Comparison of ENCODE assay signal across 19 cellular contexts in genomic region chr22:24417200-24417599, GRCh38. TPM values are rescaled to one million over a fixed set of nuclear protein-coding genes. Genes with fewer than 3 reads are reported as not detected.
DNase-seq lines count a peak whose midpoint lies in the region; ATAC-seq and TF ChIP-seq lines count a peak whose summit lies in the region.
"Had no signal": no experiment of that assay in that cellular context is flagged by ENCODE, and none has a peak within 500 bp of the region (broad histone marks: within the 10 kb centered on the region; RNA-seq: fewer than 3 reads in every experiment).

No MANE protein-coding gene starts in this region.

- H3F3A ChIP-seq in neural progenitor cell (ENCODE audit: low read depth), result no peaks in the 10 kb centered on the region

- H3K27me3 Mint-ChIP-seq in activated B cell treated with CpG ODN at 0.5 μM for 24 hours, result no peaks in the 10 kb centered on the region
- peaks cover 8% of the 10 kb centered on the region for H3K27me3 Mint-ChIP-seq in neural progenitor cell (ENCODE audit: insufficient read depth, low read depth)
- H3K27me3 Mint-ChIP-seq in stimulated activated naive B cell treated with anti-CD40 and anti-IgM and Interleukin-4, amounts not matched to agents 10 μg/mL and 1 μg/mL and 100 μg/mL, for 72 hours, result no peaks in the 10 kb centered on the region
- no peaks in the 10 kb centered on the region for H3K27me3 Mint-ChIP-seq in MCF 10A (ENCODE audit: insufficient read depth, unreplicated experiment)
- H3K27me3 Mint-ChIP-seq: B cell; CD4-positive, CD25-positive, alpha-beta regulatory T cell had no signal

- H3K9me3 ChIP-seq in neural progenitor cell (ENCODE audit: low read depth), result no peaks in the 10 kb centered on the region
- no peaks in the 10 kb centered on the region for H3K9me3 ChIP-seq in stomach
- H3K9me3 ChIP-seq: A549 had no signal

- H3K9me3 Mint-ChIP-seq in activated B cell treated with CpG ODN at 0.5 μM for 24 hours (no peaks in the 10 kb centered on the region), neural progenitor cell (no peaks in the 10 kb centered on the region), MCF 10A (ENCODE audit: unreplicated experiment) (no peaks in the 10 kb centered on the region)
- no peaks in the 10 kb centered on the region for H3K9me3 Mint-ChIP-seq in stimulated activated naive B cell treated with anti-CD40 and anti-IgM and Interleukin-4, amounts not matched to agents 10 μg/mL and 1 μg/mL and 100 μg/mL, for 72 hours

- 86 to 93% (median 92%) methylated on average over 6 to 7 of the region's 7 CpGs for WGBS in stomach, 5 donors

- H3K4me2 ChIP-seq in neural progenitor cell, result no peak overlapping the region
- H3K4me2 ChIP-seq: A549 had no signal

- no peaks in the 10 kb centered on the region for H4K20me1 ChIP-seq in neural progenitor cell (ENCODE audit: low read depth)

- ATAC-seq in left ventricle myocardium superior (no peak), activated B cell treated with CpG ODN at 0.5 μM for 24 hours (ENCODE audit: low read depth) (peak; percentile 18)
- ATAC-seq in stimulated activated naive B cell treated with anti-CD40 and anti-IgM and Interleukin-4, amounts not matched to agents 10 μg/mL and 1 μg/mL and 100 μg/mL, for 72 hours (replicated peaks), result peak; percentile 69 to 74
- ATAC-seq: A549, Panc1 had no signal

- no peak for TF ChIP-seq CTCF in activated B cell treated with CpG ODN at 0.5 μM for 24 hours (IDR thresholded peaks at IDR 0.05)
- TF ChIP-seq CTCF in neural progenitor cell (IDR thresholded peaks at IDR 0.05), result no peak
- TF ChIP-seq CTCF in MCF 10A (IDR thresholded peaks at IDR 0.05; ENCODE audit: unreplicated experiment), result no peak
- TF ChIP-seq CTCF in stomach (IDR thresholded peaks at IDR 0.05), result no peak

- no peak overlapping the region for H3K9ac ChIP-seq in neural progenitor cell

- H3K4me3 ChIP-seq in neural progenitor cell, result no peak overlapping the region
- H3K4me3 ChIP-seq in stomach, result no peak overlapping the region
- H3K4me3 ChIP-seq: A549 had no signal

- H3K27ac Mint-ChIP-seq in activated B cell treated with CpG ODN at 0.5 μM for 24 hours (peak overlapping the region; percentile 24), neural progenitor cell (no peak overlapping the region), MCF 10A (ENCODE audit: low read depth, unreplicated experiment) (no peak overlapping the region)
- H3K27ac Mint-ChIP-seq in stimulated activated naive B cell treated with anti-CD40 and anti-IgM and Interleukin-4, amounts not matched to agents 10 μg/mL and 1 μg/mL and 100 μg/mL, for 72 hours, result peak overlapping the region; percentile 38
- H3K27ac Mint-ChIP-seq: B cell; CD4-positive, CD25-positive, alpha-beta regulatory T cell had no signal

- TF ChIP-seq EP300 in stomach (IDR thresholded peaks at IDR 0.05), result no peak

- TF ChIP-seq POLR2A in stomach (IDR thresholded peaks at IDR 0.05), result no peak

- no peaks in the 10 kb centered on the region for H3K79me2 ChIP-seq in neural progenitor cell (ENCODE audit: low read depth)

- H3K4me1 ChIP-seq in neural progenitor cell (peaks cover 22% of the 10 kb centered on the region), stomach (peaks cover 7 to 21% (median 16%) of the 10 kb centered on the region in 4 donors)
- H3K4me1 ChIP-seq: A549 had no signal

- CTCF ChIA-PET in activated B cell treated with CpG ODN at 0.5 μM for 24 hours (lab: Charles Lee), result no interaction called here
- CTCF ChIA-PET in MCF 10A (lab: Yijun Ruan, JAX), result interaction anchor here (0.8 to 1.7 kb wide), 3 partner anchors 8 to 105 kb away, joined by 3 to 11 read pairs (median 4); no protein-coding TSS in a partner anchor

- intact Hi-C loops in left ventricle myocardium superior (cut with micrococcal nuclease) (no loop called here), cardiac septum (cut with DNase I) (no loop called here), activated B cell treated with CpG ODN at 0.5 μM for 24 hours (cut with micrococcal nuclease) (no loop called here), MCF 10A (cut with micrococcal nuclease) (no loop called here), stomach (cut with DNase I; ENCODE audit: low total_unique reads) (no loop called here)

- H3K27me3 ChIP-seq in neural progenitor cell (no peaks in the 10 kb centered on the region), stomach (no peaks in the 10 kb centered on the region)

- H3K4me3 Mint-ChIP-seq in activated B cell treated with CpG ODN at 0.5 μM for 24 hours (no peak overlapping the region), neural progenitor cell (no peak overlapping the region), MCF 10A (ENCODE audit: unreplicated experiment) (no peak overlapping the region)
- H3K4me3 Mint-ChIP-seq in stimulated activated naive B cell treated with anti-CD40 and anti-IgM and Interleukin-4, amounts not matched to agents 10 μg/mL and 1 μg/mL and 100 μg/mL, for 72 hours, result no peak overlapping the region
- H3K4me3 Mint-ChIP-seq: B cell; CD4-positive, CD25-positive, alpha-beta regulatory T cell had no signal

- H3K36me3 Mint-ChIP-seq in activated B cell treated with CpG ODN at 0.5 μM for 24 hours (ENCODE audit: low read depth), result peaks cover 42% of the 10 kb centered on the region
- H3K36me3 Mint-ChIP-seq in neural progenitor cell, result no peaks in the 10 kb centered on the region
- peaks cover 18 to 30% of the 10 kb centered on the region in 2 donors for H3K36me3 Mint-ChIP-seq in stimulated activated naive B cell treated with anti-CD40 and anti-IgM and Interleukin-4, amounts not matched to agents 10 μg/mL and 1 μg/mL and 100 μg/mL, for 72 hours
- peaks cover 35% of the 10 kb centered on the region for H3K36me3 Mint-ChIP-seq in MCF 10A (ENCODE audit: insufficient read depth, unreplicated experiment)

- no TSS peak for BruUV-seq in MCF 10A (replicated peaks; lab: Mats Ljungman, UMichigan)

- H3K36me3 ChIP-seq in neural progenitor cell, result no peaks in the 10 kb centered on the region
- H3K36me3 ChIP-seq in stomach, result peaks cover 41 to 64% (median 62%) of the 10 kb centered on the region in 4 donors

- peak; percentile 11 for DNase-seq in left ventricle myocardium superior
- DNase-seq in cardiac septum (ENCODE audit: low spot score), result no peak
- DNase-seq in activated B cell treated with CpG ODN at 0.5 μM for 24 hours, result no peak
- DNase-seq in neural progenitor cell (ENCODE audit: low spot score), result no peak
- DNase-seq in stimulated activated naive B cell treated with anti-CD40 and anti-IgM and Interleukin-4, amounts not matched to agents 10 μg/mL and 1 μg/mL and 100 μg/mL, for 72 hours, result no peak
- no peak for DNase-seq in MCF 10A (ENCODE audit: unreplicated experiment)
- DNase-seq in stomach, result no peak
- DNase-seq in HT-29 (ENCODE audit: low spot score), result no peak
- DNase-seq: CD4-positive, CD25-positive, alpha-beta regulatory T cell; GOT3; NCI-H1105; NCI-H146; NCI-H2029 treated with DMSO at 0.1 percent for 48 hours; NCI-H226; NCI-H510A treated with DMSO at 0.1 percent for 48 hours; NCI-H774 had no signal

- POLR2A ChIA-PET in activated B cell treated with CpG ODN at 0.5 μM for 24 hours (lab: Charles Lee) (no interaction called here), MCF 10A (lab: Yijun Ruan, JAX) (interaction anchor here (0.6 to 1.5 kb wide), 2 partner anchors 14 to 209 kb away, joined by 3 read pairs; no protein-coding TSS in a partner anchor)

- H3K27ac ChIP-seq in neural progenitor cell, result peak overlapping the region; percentile 50
- H3K27ac ChIP-seq in stomach, result no peak overlapping the region
- H3K27ac ChIP-seq: A549 had no signal

- H2AFZ ChIP-seq in neural progenitor cell (replicated peaks), result no peak overlapping the region

- peaks cover 6% of the 10 kb centered on the region for H3K4me1 Mint-ChIP-seq in activated B cell treated with CpG ODN at 0.5 μM for 24 hours
- H3K4me1 Mint-ChIP-seq in neural progenitor cell, result peaks cover 8% of the 10 kb centered on the region
- H3K4me1 Mint-ChIP-seq in stimulated activated naive B cell treated with anti-CD40 and anti-IgM and Interleukin-4, amounts not matched to agents 10 μg/mL and 1 μg/mL and 100 μg/mL, for 72 hours, result peaks cover 15 to 28% of the 10 kb centered on the region in 2 donors
- peaks cover 1% of the 10 kb centered on the region for H3K4me1 Mint-ChIP-seq in MCF 10A (ENCODE audit: insufficient read depth, unreplicated experiment)

RNA-seq across cellular contexts. Expression of gene ADORA2A, which starts 10.2 kb away (rescaled TPM):
- 4.1 TPM for total RNA-seq in left ventricle myocardium superior
- 5.3 TPM for total RNA-seq in cardiac septum
- total RNA-seq in activated B cell treated with CpG ODN at 0.5 μM for 24 hours, result 35.7 and 35.8 TPM in 2 replicates
- total RNA-seq in neural progenitor cell (ENCODE audit: low replicate concordance), result 0.51 and 5.8 TPM in 2 replicates
- 0.96 and 1.4 TPM in 2 replicates for total RNA-seq in MCF 10A (2022)
- 1 to 10 TPM in 3 of 5 donors, under 1 TPM in 1, not detected in 1; 0.58 to 7.1 (median 3.1) TPM for total RNA-seq in stomach
- 1 to 10 TPM; 1.4 to 2.9 (median 1.6) TPM for polyA plus RNA-seq in stomach
- total RNA-seq in HT-29 (2014; rRNA removed; shearing (Covaris generic)), result 0.36 and 0.44 TPM in 2 replicates

Comparison
In these comparisons a context has a peak if more than half of its experiments do, and no peak if none do; other contexts are left out.
1. H3K27ac Mint-ChIP-seq: peak in activated B cell treated with CpG ODN at 0.5 μM for 24 hours (single experiment) and stimulated activated naive B cell treated with anti-CD40 and anti-IgM and Interleukin-4, amounts not matched to agents 10 μg/mL and 1 μg/mL and 100 μg/mL, for 72 hours (single experiment); none in neural progenitor cell (single experiment) and MCF 10A (single experiment).